8 cellular contexts compared by ENCODE assay signal in genomic region chr4:6546681-6547447, GRCh38. TPM values are rescaled to one million over a fixed set of nuclear protein-coding genes. Genes with fewer than 3 reads are reported as not detected.
DNase-seq lines count a peak whose midpoint lies in the region; ATAC-seq lines count a peak whose summit lies in the region.

No MANE protein-coding gene starts in this region.

- peaks cover 0 to 4% (median 0%) of the 10 kb centered on the region in 7 donors for H3K9me3 Mint-ChIP-seq in CD4-positive, CD25-positive, alpha-beta regulatory T cell
- peaks cover 4% of the 10 kb centered on the region for H3K9me3 Mint-ChIP-seq in activated CD4-positive, alpha-beta memory T cell treated with anti-CD3 and anti-CD28 coated beads for 36 hours
- H3K9me3 Mint-ChIP-seq in effector memory CD8-positive, alpha-beta T cell, result no peaks in the 10 kb centered on the region

- peak overlapping the region in 1 of 3 donors; percentile 79 for H3K27ac Mint-ChIP-seq in CD4-positive, CD25-positive, alpha-beta regulatory T cell
- H3K27ac Mint-ChIP-seq in activated CD4-positive, alpha-beta memory T cell treated with anti-CD3 and anti-CD28 coated beads for 36 hours, result no peak overlapping the region
- peak overlapping the region in 1 of 2 donors; percentile 39 for H3K27ac Mint-ChIP-seq in effector memory CD8-positive, alpha-beta T cell

- DNase-seq in CD4-positive, CD25-positive, alpha-beta regulatory T cell, result peak; percentile 15 to 77 (median 45)
- DNase-seq in H4 (ENCODE audit: low spot score) (peak; percentile 64), NCI-H446 (lab: John Stamatoyannopoulos, UW) (peak; percentile 15 to 63), mucosa of gallbladder (ENCODE audit: low spot score) (peak; percentile 39)
- DNase-seq in activated CD4-positive, alpha-beta memory T cell treated with anti-CD3 and anti-CD28 coated beads for 36 hours, result peak; percentile 54
- peak; percentile 43 to 51 (median 44) for DNase-seq in effector memory CD8-positive, alpha-beta T cell
- DNase-seq in stimulated activated naive CD8-positive, alpha-beta T cell treated with anti-CD3 and anti-CD28 coated beads, Interleukin-15, Interleukin-2, amounts not matched to agents 100 U/mL and 50 U/mL, for 24 hours, result peak; percentile 45

- H3K4me3 Mint-ChIP-seq in CD4-positive, CD25-positive, alpha-beta regulatory T cell, result no peak overlapping the region
- H3K4me3 Mint-ChIP-seq in activated CD4-positive, alpha-beta memory T cell treated with anti-CD3 and anti-CD28 coated beads for 36 hours, result no peak overlapping the region
- no peak overlapping the region for H3K4me3 Mint-ChIP-seq in effector memory CD8-positive, alpha-beta T cell

- H3K27me3 ChIP-seq in CD4-positive, CD25-positive, alpha-beta regulatory T cell (ENCODE audit: control insufficient read depth, insufficient read depth, low read length), result peaks cover 2% of the 10 kb centered on the region

- H3K27me3 Mint-ChIP-seq in CD4-positive, CD25-positive, alpha-beta regulatory T cell, result peaks cover 36% of the 10 kb centered on the region
- H3K27me3 Mint-ChIP-seq in activated CD4-positive, alpha-beta memory T cell treated with anti-CD3 and anti-CD28 coated beads for 36 hours, result peaks cover 33% of the 10 kb centered on the region
- peaks cover 66 to 100% of the 10 kb centered on the region in 2 donors for H3K27me3 Mint-ChIP-seq in effector memory CD8-positive, alpha-beta T cell

- POLR2A ChIA-PET in activated CD4-positive, alpha-beta memory T cell treated with anti-CD3 and anti-CD28 coated beads for 36 hours (lab: Charles Lee), result no interaction called here

- no peak overlapping the region for H3K27ac ChIP-seq in CD4-positive, CD25-positive, alpha-beta regulatory T cell (ENCODE audit: insufficient read depth, low read length, poor library complexity, severe bottlenecking)

- CTCF ChIA-PET in activated CD4-positive, alpha-beta memory T cell treated with anti-CD3 and anti-CD28 coated beads for 36 hours (lab: Charles Lee), result interaction anchor here (0.7 to 2.8 kb wide), 18 partner anchors 8 to 549 kb away, joined by 3 to 18 read pairs (median 3); partner anchors contain the start of gene MAN2B2

- no peaks in the 10 kb centered on the region for H3K36me3 ChIP-seq in CD4-positive, CD25-positive, alpha-beta regulatory T cell (ENCODE audit: control insufficient read depth, insufficient read depth, low read length)

- H3K4me1 Mint-ChIP-seq in CD4-positive, CD25-positive, alpha-beta regulatory T cell, result no peaks in the 10 kb centered on the region
- H3K4me1 Mint-ChIP-seq in activated CD4-positive, alpha-beta memory T cell treated with anti-CD3 and anti-CD28 coated beads for 36 hours (ENCODE audit: low read depth), result no peaks in the 10 kb centered on the region
- peaks cover 1 to 5% of the 10 kb centered on the region in 2 donors for H3K4me1 Mint-ChIP-seq in effector memory CD8-positive, alpha-beta T cell (ENCODE audit: low read depth in 2 of 2)

- H3K4me3 ChIP-seq in CD4-positive, CD25-positive, alpha-beta regulatory T cell (ENCODE audit: low read depth, low read length), result no peak overlapping the region

- intact Hi-C loops in activated CD4-positive, alpha-beta memory T cell treated with anti-CD3 and anti-CD28 coated beads for 36 hours (cut with micrococcal nuclease), result loop anchor here (2.0 to 5.0 kb wide), 2 partner anchors 216 to 295 kb away; no protein-coding TSS in a partner anchor

- no peaks in the 10 kb centered on the region for H3K36me3 Mint-ChIP-seq in CD4-positive, CD25-positive, alpha-beta regulatory T cell
- H3K36me3 Mint-ChIP-seq in activated CD4-positive, alpha-beta memory T cell treated with anti-CD3 and anti-CD28 coated beads for 36 hours, result no peaks in the 10 kb centered on the region
- peaks cover 2% of the 10 kb centered on the region for H3K36me3 Mint-ChIP-seq in effector memory CD8-positive, alpha-beta T cell (ENCODE audit: insufficient read depth)

- no peaks in the 10 kb centered on the region for H3K4me1 ChIP-seq in CD4-positive, CD25-positive, alpha-beta regulatory T cell (ENCODE audit: control insufficient read depth, insufficient read depth, low read length, poor library complexity, severe bottlenecking)

- peaks cover 1 to 7% of the 10 kb centered on the region in 2 experiments for H3K9me3 ChIP-seq in CD4-positive, CD25-positive, alpha-beta regulatory T cell (ENCODE audit: control insufficient read depth in 2 of 2, low read length in 2 of 2)

- ATAC-seq in CD4-positive, CD25-positive, alpha-beta regulatory T cell (ENCODE audit: low read depth in 2 of 2), result peak in 1 of 2 donors; percentile 65
- ATAC-seq in effector memory CD8-positive, alpha-beta T cell (replicated peaks), result peak; percentile 57
- ATAC-seq in stimulated activated naive CD8-positive, alpha-beta T cell treated with anti-CD3 and anti-CD28 coated beads, Interleukin-15, Interleukin-2, amounts not matched to agents 100 U/mL and 50 U/mL, for 24 hours, result no peak
- ATAC-seq in HG03095 (IDR thresholded peaks at IDR 0.05; ENCODE audit: unreplicated experiment), result no peak

RNA-seq across cellular contexts. Expression of gene MAN2B2, which starts 28.1 kb away (rescaled TPM):
- total RNA-seq in CD4-positive, CD25-positive, alpha-beta regulatory T cell, result 43.8 TPM
- polyA plus RNA-seq in CD4-positive, CD25-positive, alpha-beta regulatory T cell, result 10 to 100 TPM; 15.6 to 26.1 (median 20.1) TPM
- 11.1 and 11.9 TPM in 2 replicates for total RNA-seq in H4 (2014; rRNA removed; shearing (Covaris generic))
- 10 to 100 TPM; 16.5 to 18.0 TPM for total RNA-seq in activated CD4-positive, alpha-beta memory T cell treated with anti-CD3 and anti-CD28 coated beads for 36 hours
- total RNA-seq in mucosa of gallbladder, result 53.6 TPM
